ENCODE assay signal across 1 cellular context in genomic region chr1:24341260-24341659, GRCh38.
TF ChIP-seq lines count a peak whose summit lies in the region.

No MANE protein-coding gene starts in this region.

TF ChIP-seq in H1, 55 proteins besides CTCF, POLR2A, EP300 and RAD21:
- TF ChIP-seq BCL11A (IDR thresholded peaks at IDR 0.05; ENCODE audit: low read depth in 2 of 2, low read length in 2 of 2), result no peak
- TF ChIP-seq SIX5 (IDR thresholded peaks at IDR 0.05; ENCODE audit: low read depth, low read length), result no peak
- TF ChIP-seq GABPA (IDR thresholded peaks at IDR 0.05; ENCODE audit: borderline replicate concordance, insufficient read depth, low read length), result no peak
- TF ChIP-seq NANOG (IDR thresholded peaks at IDR 0.05; ENCODE audit: insufficient read depth, low read depth, low read length, poor library complexity, severe bottlenecking), result no peak
- no peak for TF ChIP-seq SUZ12 (IDR thresholded peaks at IDR 0.05; ENCODE audit: low read length)
- no peak for TF ChIP-seq RFX5 (IDR thresholded peaks at IDR 0.05; ENCODE audit: borderline replicate concordance, low read depth, low read length)
- no peak for TF ChIP-seq CHD1 (IDR thresholded peaks at IDR 0.05; ENCODE audit: low read depth, low read length)
- no peak for TF ChIP-seq CEBPB (IDR thresholded peaks at IDR 0.05; ENCODE audit: low read depth, low read length)
- TF ChIP-seq MAFK (IDR thresholded peaks at IDR 0.05; ENCODE audit: low read depth, low read length), result no peak
- no peak for TF ChIP-seq POLR2AphosphoS5 (IDR thresholded peaks at IDR 0.05; ENCODE audit: low read depth, low read length)
- no peak for TF ChIP-seq CHD2 (IDR thresholded peaks at IDR 0.05; ENCODE audit: low read length)
- no peak for TF ChIP-seq HDAC2 (IDR thresholded peaks at IDR 0.05; ENCODE audit: borderline replicate concordance in 1 of 2, low read depth in 2 of 2, low read length in 2 of 2)
- TF ChIP-seq SRF (IDR thresholded peaks at IDR 0.05; ENCODE audit: low read depth, low read length), result no peak
- TF ChIP-seq TEAD4 (IDR thresholded peaks at IDR 0.05; ENCODE audit: low read depth, low read length), result no peak
- TF ChIP-seq CREB1 (IDR thresholded peaks at IDR 0.05), result no peak
TF ChIP-seq in H1: peak in this region for 0.
